In genomic region chr20:21303872-21304586, GRCh38 we compare ENCODE assay signal across 8 cellular contexts. TPM values are rescaled to one million over a fixed set of nuclear protein-coding genes. Genes with fewer than 3 reads are reported as not detected.
A peak's percentile ranks its signal among the peaks of the same experiment; 100 is the strongest.
DNase-seq lines count a peak whose midpoint lies in the region; ATAC-seq, FAIRE-seq and TF ChIP-seq lines count a peak whose summit lies in the region.

No MANE protein-coding gene starts in this region.

- H3K27ac ChIP-seq in SK-N-MC (peak overlapping the region; percentile 96), pancreas (peak overlapping the region; percentile 94 to 95 (median 94))

- 1 to 3% methylated on average over 18 of the region's 18 CpGs for WGBS in pancreas, 2 donors

- no peaks in the 10 kb centered on the region; the same call in 1 of the 2 replicates for H3K9me3 ChIP-seq in SK-N-MC (ENCODE audit: low read depth, low read length)
- no peaks in the 10 kb centered on the region for H3K9me3 ChIP-seq in pancreas

- FAIRE-seq in GM12892 (lab: Jason Lieb, UNC): peak; percentile 44
- no peak for FAIRE-seq in pancreas (lab: Jason Lieb, UNC)

- TF ChIP-seq POLR2A in GM12892 (IDR thresholded peaks at IDR 0.05; ENCODE audit: low read depth, low read length): no peak

- peak overlapping the region; percentile 97 for H3K9ac ChIP-seq in SK-N-MC (ENCODE audit: insufficient read length)

- no peak for TF ChIP-seq CTCF in pancreas (IDR thresholded peaks at IDR 0.05)

- peaks cover 0 to 14% (median 11%) of the 10 kb centered on the region in 3 donors for H3K4me1 ChIP-seq in pancreas

- H3K27me3 ChIP-seq in pancreas: no peaks in the 10 kb centered on the region

- ATAC-seq in HG02678 (IDR thresholded peaks at IDR 0.05; ENCODE audit: unreplicated experiment) (peak; percentile 2), pancreas (peak in 3 of 4 donors; percentile 2 to 10 (median 7)), esophagus mucosa (no peak), GM19328 (IDR thresholded peaks at IDR 0.05; ENCODE audit: unreplicated experiment) (no peak)

- intact Hi-C loops in pancreas (cut with DNase I): no loop called here

- H3K36me3 ChIP-seq in SK-N-MC (ENCODE audit: insufficient read depth, low read length): peaks cover 36% of the 10 kb centered on the region
- H3K36me3 ChIP-seq in pancreas: no peaks in the 10 kb centered on the region

- DNase-seq in GM12892 (ENCODE audit: insufficient read length) (no peak), SK-N-MC (ENCODE audit: low read depth, low spot score) (no peak), fibroblast of peridontal ligament (ENCODE audit: extremely low read depth) (peak; percentile 52), pancreas (no peak), amniotic stem cell (lab: John Stamatoyannopoulos, UW) (no peak)

- H3K4me3 ChIP-seq in SK-N-MC (peak overlapping the region; percentile 94), pancreas (peak overlapping the region; percentile 75 to 91 (median 84))

RNA-seq across cellular contexts. Expression of gene XRN2, which starts 0.9 kb away (rescaled TPM):
- 61.0 TPM for polyA plus RNA-seq in GM12892 (2012; ENCODE audit: missing spikeins)
- total RNA-seq in pancreas (10 to 100 TPM; 21.0 to 33.6 (median 30.7) TPM), esophagus mucosa (31.4 TPM)
- polyA plus RNA-seq in pancreas: 10 to 100 TPM in 1 of 2 donors, 1 to 10 TPM in 1; 10.0 to 22.0 TPM

Comparison
In these comparisons a context has a peak if more than half of its experiments do, and no peak if none do; other contexts are left out.
1. ATAC-seq: peak in HG02678 (single experiment) and pancreas (3 of 4); none in esophagus mucosa (single experiment) and GM19328 (single experiment).